ENCODE assay signal across 31 cellular contexts in genomic region chr13:98755729-98756128, GRCh38. TPM values are rescaled to one million over a fixed set of nuclear protein-coding genes. Genes with fewer than 3 reads are reported as not detected.
A peak's percentile ranks its signal among the peaks of the same experiment; 100 is the strongest.
DNase-seq lines count a peak whose midpoint lies in the region; ATAC-seq, FAIRE-seq and TF ChIP-seq lines count a peak whose summit lies in the region.
"Had no signal": no experiment of that assay in that cellular context is flagged by ENCODE, and none has a peak within 500 bp of the region (broad histone marks: within the 10 kb centered on the region; RNA-seq: fewer than 3 reads in every experiment).

No MANE protein-coding gene starts in this region.

- ATAC-seq in left lobe of liver (peak; percentile 57), HG02759 (IDR thresholded peaks at IDR 0.05; ENCODE audit: unreplicated experiment) (no peak)
- ATAC-seq: GM12878 had no signal

- DNase-seq in left lobe of liver (ENCODE audit: low spot score), result peak; percentile 58
- DNase-seq in small intestine, result peak; percentile 78
- no peak for DNase-seq in activated naive CD8-positive, alpha-beta T cell treated with anti-CD3 and anti-CD28 coated beads for 36 hours
- DNase-seq in H7, result no peak
- DNase-seq: 8988T; ACHN; BE2C; C1 segment of cervical spinal cord; CD4-positive, alpha-beta memory T cell; CD4-positive, CD25-positive, alpha-beta regulatory T cell; CD8-positive, alpha-beta memory T cell; COR-L47; DMS 273 treated with DMSO at 0.1 percent for 48 hours; DMS153; DMS53; DMS79; DND-41; EL; GDM1 had no signal

- 39% methylated on average over 9 of the region's 9 CpGs for WGBS in liver
- WGBS in small intestine, 3 donors, result 32 to 63% (median 46%) methylated on average over 9 of the region's 9 CpGs

- TF ChIP-seq CTCF in liver (IDR thresholded peaks at IDR 0.05; ENCODE audit: low read depth, low read length, missing input control), result no peak

- H3K27me3 ChIP-seq in liver (ENCODE audit: control insufficient read depth in 4 of 4, insufficient read depth in 4 of 4, low read length in 3 of 4) (no peaks in the 10 kb centered on the region), small intestine (ENCODE audit: control insufficient read depth in 2 of 2, insufficient read depth in 2 of 2, low read length in 2 of 2) (peaks cover 0 to 15% of the 10 kb centered on the region in 2 donors), H7 (ENCODE audit: control insufficient read depth, insufficient read depth, low read length) (peaks cover 20% of the 10 kb centered on the region)

- H3K9ac ChIP-seq in liver (ENCODE audit: low read depth in 1 of 2, low read length in 2 of 2), result no peak overlapping the region
- H3K9ac ChIP-seq: BLaER1 had no signal

- H3K9me3 Mint-ChIP-seq in activated naive CD8-positive, alpha-beta T cell treated with anti-CD3 and anti-CD28 coated beads for 36 hours, result peaks cover 13% of the 10 kb centered on the region

- no peaks in the 10 kb centered on the region for H3K9me3 ChIP-seq in liver (ENCODE audit: control insufficient read depth in 4 of 4, low read length in 3 of 4)
- no peaks in the 10 kb centered on the region for H3K9me3 ChIP-seq in small intestine (ENCODE audit: control insufficient read depth, low read depth)
- H3K9me3 ChIP-seq: BE2C had no signal

- H3K36me3 Mint-ChIP-seq in activated naive CD8-positive, alpha-beta T cell treated with anti-CD3 and anti-CD28 coated beads for 36 hours, result peaks cover 4% of the 10 kb centered on the region

- H3K27ac ChIP-seq in liver (ENCODE audit: low read depth in 1 of 2, low read length in 2 of 2) (peak overlapping the region in 1 of 2 donors; percentile 33), small intestine (ENCODE audit: low read depth in 1 of 2, low read length in 1 of 2) (peak overlapping the region in 1 of 2 donors; percentile 62)
- H3K27ac ChIP-seq: BLaER1 had no signal

- peaks cover 58% of the 10 kb centered on the region for H3K27me3 Mint-ChIP-seq in activated naive CD8-positive, alpha-beta T cell treated with anti-CD3 and anti-CD28 coated beads for 36 hours

- H3K27ac Mint-ChIP-seq in activated naive CD8-positive, alpha-beta T cell treated with anti-CD3 and anti-CD28 coated beads for 36 hours, result no peak overlapping the region
- H3K27ac Mint-ChIP-seq: CD14-positive monocyte; CD4-positive, alpha-beta memory T cell; CD4-positive, CD25-positive, alpha-beta regulatory T cell; CD8-positive, alpha-beta memory T cell had no signal

- no peak for FAIRE-seq in small intestine (lab: Jason Lieb, UNC)
- FAIRE-seq: A204.1, GM12878, GM12892, GM18507 had no signal

- no peak overlapping the region for H3K4me3 Mint-ChIP-seq in activated naive CD8-positive, alpha-beta T cell treated with anti-CD3 and anti-CD28 coated beads for 36 hours
- H3K4me3 Mint-ChIP-seq: CD4-positive, alpha-beta memory T cell; CD4-positive, CD25-positive, alpha-beta regulatory T cell; CD8-positive, alpha-beta memory T cell had no signal

- peak in 1 of 2 donors; percentile 32 for TF ChIP-seq RAD21 in liver (IDR thresholded peaks at IDR 0.05)

- H3K4me3 ChIP-seq in liver (ENCODE audit: low read depth in 1 of 3, low read length in 3 of 3) (no peak overlapping the region), small intestine (ENCODE audit: low read depth in 1 of 2, low read length in 2 of 2) (no peak overlapping the region), H7 (ENCODE audit: insufficient read depth, low read depth, low read length) (no peak overlapping the region)
- H3K4me3 ChIP-seq: BLaER1, GM12878 had no signal

- peaks cover 2% of the 10 kb centered on the region for H3K4me1 Mint-ChIP-seq in activated naive CD8-positive, alpha-beta T cell treated with anti-CD3 and anti-CD28 coated beads for 36 hours
- H3K4me1 Mint-ChIP-seq: CD14-positive monocyte had no signal

- no peaks in the 10 kb centered on the region for H3K36me3 ChIP-seq in liver (ENCODE audit: control insufficient read depth in 4 of 4, insufficient read depth in 3 of 4, low read depth in 1 of 4, low read length in 3 of 4)
- no peaks in the 10 kb centered on the region for H3K36me3 ChIP-seq in small intestine (ENCODE audit: control insufficient read depth in 2 of 2, insufficient read depth in 2 of 2, low read length in 2 of 2)
- no peaks in the 10 kb centered on the region for H3K36me3 ChIP-seq in H7 (replicated peaks; ENCODE audit: control insufficient read depth, insufficient read depth, low read length)
- H3K36me3 ChIP-seq: BE2C, BLaER1 had no signal

- peaks cover 3 to 36% (median 21%) of the 10 kb centered on the region in 4 donors for H3K4me1 ChIP-seq in liver (ENCODE audit: control insufficient read depth in 4 of 4, insufficient read depth in 4 of 4, low read length in 3 of 4)
- H3K4me1 ChIP-seq in small intestine (ENCODE audit: control insufficient read depth in 2 of 2, insufficient read depth in 1 of 2, low read depth in 1 of 2, low read length in 1 of 2), result no peaks in the 10 kb centered on the region
- H3K4me1 ChIP-seq: BE2C, BLaER1 had no signal

TF ChIP-seq in liver, 16 proteins besides CTCF, POLR2A, EP300 and RAD21:
- TF ChIP-seq YY1 (IDR thresholded peaks at IDR 0.05), result peak; percentile 14
- peak; percentile 43 for TF ChIP-seq MAX (IDR thresholded peaks at IDR 0.05)
- TF ChIP-seq RXRA (IDR thresholded peaks at IDR 0.05), result peak; percentile 73 to 85
- peak; percentile 48 for TF ChIP-seq HNF4G (IDR thresholded peaks at IDR 0.05)
- TF ChIP-seq REST (IDR thresholded peaks at IDR 0.05), result peak; percentile 27
- TF ChIP-seq GABPA (IDR thresholded peaks at IDR 0.05 in 1 of 2, conservative IDR thresholded peaks at IDR 0.05 in 1 of 2), result no peak
- TF ChIP-seq FOXA1 (IDR thresholded peaks at IDR 0.05), result peak; percentile 36
- no peak for TF ChIP-seq EGR1 (IDR thresholded peaks at IDR 0.05; ENCODE audit: low read depth in 2 of 2)
- TF ChIP-seq NR2F2 (IDR thresholded peaks at IDR 0.05), result no peak
- TF ChIP-seq HNF4A (conservative IDR thresholded peaks at IDR 0.05), result peak; percentile 92 to 93
- peak; percentile 35 for TF ChIP-seq SP1 (IDR thresholded peaks at IDR 0.05)
- no peak for TF ChIP-seq ZBTB33 (IDR thresholded peaks at IDR 0.05)
- TF ChIP-seq FOXA2 (IDR thresholded peaks at IDR 0.05), result peak; percentile 52
- peak in 1 of 2 donors; percentile 47 for TF ChIP-seq JUND (IDR thresholded peaks at IDR 0.05)
- no peak for TF ChIP-seq TAF1 (conservative IDR thresholded peaks at IDR 0.05)
- no peak for TF ChIP-seq ATF3 (IDR thresholded peaks at IDR 0.05)
TF ChIP-seq in liver: peak in this region for 10.

RNA-seq across cellular contexts. Expression of gene SLC15A1, which starts 3.3 kb away (rescaled TPM):
- total RNA-seq in left lobe of liver (26.9 TPM), liver (10 to 100 TPM in 1 of 2 donors, 1 to 10 TPM in 1; 8.4 to 19.7 TPM)
- polyA plus RNA-seq in liver (10 to 100 TPM in 1 of 2 donors, 1 to 10 TPM in 1; 5.8 to 14.8 TPM), small intestine (100 to 1,000 TPM in 2 of 3 donors, 10 to 100 TPM in 1; 36.9 to 422 (median 263) TPM)
- not detected for total RNA-seq in activated naive CD8-positive, alpha-beta T cell treated with anti-CD3 and anti-CD28 coated beads for 36 hours
- total RNA-seq in H7 (2014; rRNA removed; shearing (Covaris generic)), result 0.62 and 1.1 TPM in 2 replicates
- total RNA-seq: A673; CD4-positive, alpha-beta memory T cell; CD4-positive, CD25-positive, alpha-beta regulatory T cell; CD8-positive, alpha-beta memory T cell; Daoy; G401; GM12878 had no signal
- polyA plus RNA-seq: AG04450; CD14-positive monocyte; CD4-positive, alpha-beta memory T cell; CD4-positive, CD25-positive, alpha-beta regulatory T cell; CD8-positive, alpha-beta memory T cell; GM12878 had no signal

Comparison
In these comparisons a context has a peak if more than half of its experiments do, and no peak if none do; other contexts are left out.
1. DNase-seq: peak in left lobe of liver (single experiment) and small intestine (single experiment); none in activated naive CD8-positive, alpha-beta T cell treated with anti-CD3 and anti-CD28 coated beads for 36 hours (single experiment) and H7 (single experiment).